In genomic region chr4:6845574-6845973, GRCh38 we compare ENCODE assay signal across 22 cellular contexts.
"Had no signal": no experiment of that assay in that cellular context is flagged by ENCODE, and none has a peak within 500 bp of the region (broad histone marks: within the 10 kb centered on the region; RNA-seq: fewer than 3 reads in every experiment).

No MANE protein-coding gene starts in this region.

- H3K36me3 Mint-ChIP-seq: natural killer cell had no signal

- DNase-seq: dermis blood vessel endothelial cell; effector memory CD4-positive, alpha-beta T cell; foreskin keratinocyte; glutamatergic neuron; heart right ventricle; hypothalamus; immature natural killer cell; islet precursor cell; kidney glomerular epithelial cell; left ventricle myocardium superior; lower lobe of right lung; natural killer cell; nucleus accumbens; right lobe of liver; stimulated activated CD4-positive, alpha-beta T cell treated with anti-CD3 and anti-CD28 coated beads, Interleukin-12 subunit alpha, Interleukin-12 subunit beta, amount 100 ng/mL, for 4 hours; stimulated activated CD4-positive, alpha-beta T cell treated with anti-CD3 and anti-CD28 coated beads, Interleukin-1b, Interleukin-23, amount 100 ng/mL, for 48 hours; stimulated activated CD4-positive, alpha-beta T cell treated with anti-CD3 and anti-CD28 coated beads, Interleukin-4, amount 100 ng/mL, for 1 hour; stimulated activated CD8-positive, alpha-beta memory T cell treated with anti-CD3 and anti-CD28 coated beads, Interleukin-4, amount 100 ng/mL, for 48 hours; stimulated activated naive CD4-positive, alpha-beta T cell treated with Interleukin-2 at 50 U/mL for 16 hours; stomach; thyroid gland; trophoblast cell had no signal

- H3K27ac Mint-ChIP-seq: immature natural killer cell had no signal

- ATAC-seq: foreskin keratinocyte, heart right ventricle, left ventricle myocardium superior, lower lobe of right lung, natural killer cell, right lobe of liver had no signal

- H3K9me3 Mint-ChIP-seq: immature natural killer cell, natural killer cell had no signal

- H3K4me3 Mint-ChIP-seq: immature natural killer cell, natural killer cell had no signal
